Comparison of ENCODE assay signal across 19 cellular contexts in the genomic region with DNA sequence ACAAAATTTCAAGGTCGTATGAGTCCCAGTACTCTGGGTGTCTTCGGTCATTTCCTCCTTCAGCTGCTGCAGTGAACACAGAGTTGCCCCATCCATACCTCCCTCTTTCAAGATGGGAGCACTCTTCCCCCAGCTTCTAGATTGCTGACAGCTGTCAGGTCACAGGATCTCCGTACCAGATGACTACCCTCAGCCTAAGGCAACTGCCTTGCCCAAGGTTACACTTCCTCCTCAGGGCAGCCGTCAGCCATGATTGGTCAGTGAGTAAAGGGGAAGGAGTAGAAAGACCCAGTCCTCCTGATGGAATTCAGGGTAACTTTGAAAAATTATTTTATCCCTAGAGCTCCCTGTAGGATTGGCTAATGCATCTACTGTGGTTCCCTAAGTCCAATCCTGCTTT.
"Had no signal": no experiment of that assay in that cellular context is flagged by ENCODE, and none has a peak within 500 bp of the region (broad histone marks: within the 10 kb centered on the region; RNA-seq: fewer than 3 reads in every experiment).

No MANE protein-coding gene starts in this region.

- DNase-seq: activated B cell treated with CpG ODN at 0.5 μM for 24 hours; activated CD4-positive, alpha-beta T cell treated with anti-CD3 and anti-CD28 coated beads, Interleukin-2, amount 10 ng/mL, durations not matched to agents 24 days and 14 days; activated CD8-positive, alpha-beta T cell treated with anti-CD3 and anti-CD28 coated beads, Interleukin-2, amount 10 ng/mL, durations not matched to agents 7 days and 5 days; activated naive CD8-positive, alpha-beta T cell treated with anti-CD3 and anti-CD28 coated beads for 36 hours; amygdala; central memory CD4-positive, alpha-beta T cell; colonic mucosa; hippocampal formation; left lung; mammary epithelial cell; mucosa of descending colon; naive thymus-derived CD4-positive, alpha-beta T cell; pancreas; stimulated activated CD4-positive, alpha-beta T cell treated with anti-CD3 and anti-CD28 coated beads, Interleukin-12 subunit alpha, Interleukin-12 subunit beta, amount 100 ng/mL, for 4 hours; stimulated activated CD4-positive, alpha-beta T cell treated with anti-CD3 and anti-CD28 coated beads, Interleukin-2, amount 100 ng/mL, for 24 hours; thyroid gland had no signal

- H3K4me3 ChIP-seq: colonic mucosa, esophagus muscularis mucosa, left lung, mucosa of descending colon, pancreas, thyroid gland, vagina had no signal

- ATAC-seq: activated CD8-positive, alpha-beta T cell treated with anti-CD3 and anti-CD28 coated beads, Interleukin-2, amount 10 ng/mL, durations not matched to agents 7 days and 5 days; left lung; mucosa of descending colon; naive thymus-derived CD4-positive, alpha-beta T cell; pancreas; stimulated activated effector memory CD8-positive, alpha-beta T cell treated with anti-CD3 and anti-CD28 coated beads, Interleukin-12 subunit alpha, Interleukin-12 subunit beta, amount 100 ng/mL, for 72 hours had no signal
